9 cellular contexts compared by ENCODE assay signal in the genomic region with DNA sequence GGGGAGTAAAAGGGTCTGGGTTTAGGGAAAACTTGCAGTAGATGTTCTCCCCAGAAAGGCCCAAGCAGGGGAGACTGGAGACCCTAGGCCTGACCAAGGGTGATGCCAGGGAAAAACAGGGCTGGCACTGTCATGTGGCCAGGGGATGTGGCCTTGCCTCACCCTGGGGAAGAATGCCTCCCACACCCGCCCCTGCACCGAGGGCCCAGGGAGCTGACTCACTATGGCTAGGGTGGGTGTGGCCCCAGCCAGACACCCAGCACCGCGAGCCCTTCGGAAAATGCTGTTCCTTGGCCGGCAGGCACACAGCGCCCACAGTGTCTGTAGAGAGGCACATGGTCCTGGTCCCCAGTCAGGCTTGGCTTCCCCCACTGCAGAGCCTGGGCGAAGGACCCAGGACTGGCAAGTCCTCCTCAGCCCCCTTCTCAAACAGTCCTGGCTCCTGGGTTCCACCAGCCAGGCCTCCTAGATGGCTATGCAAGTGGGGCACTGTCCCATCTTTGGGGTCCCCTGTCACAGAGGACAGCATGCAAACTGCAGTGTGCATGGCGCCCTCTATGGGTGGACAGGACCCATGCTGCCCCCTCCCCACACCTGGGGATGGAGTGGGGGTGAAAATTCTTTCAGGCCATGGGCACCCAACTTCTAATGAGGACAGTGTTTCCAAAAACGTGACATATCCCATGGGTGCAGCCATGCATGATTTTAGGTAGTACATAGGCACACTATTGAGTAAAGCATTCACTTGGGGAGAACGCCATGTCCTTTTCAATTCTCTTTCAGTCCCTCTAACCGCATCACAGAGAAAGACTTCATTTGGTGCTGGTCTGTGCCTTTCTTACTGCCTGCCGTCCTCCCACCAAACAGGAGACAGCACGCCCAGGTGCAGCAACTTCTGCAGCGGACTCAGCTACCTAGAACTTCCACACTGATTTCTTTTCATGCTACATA. TPM values are rescaled to one million over a fixed set of nuclear protein-coding genes. Genes with fewer than 3 reads are reported as not detected.
DNase-seq lines count a peak whose midpoint lies in the region; ATAC-seq and TF ChIP-seq lines count a peak whose summit lies in the region.
"Had no signal": no experiment of that assay in that cellular context is flagged by ENCODE, and none has a peak within 500 bp of the region (broad histone marks: within the 10 kb centered on the region; RNA-seq: fewer than 3 reads in every experiment).

No MANE protein-coding gene starts in this region.

- no peaks in the 10 kb centered on the region for H3K9me3 Mint-ChIP-seq in activated T-helper 17 cell treated with anti-CD3 and anti-CD28 coated beads, Interleukin-2, amount 50 U/mL, for 72 hours

- no peaks in the 10 kb centered on the region for H3K27me3 Mint-ChIP-seq in activated T-helper 17 cell treated with anti-CD3 and anti-CD28 coated beads, Interleukin-2, amount 50 U/mL, for 72 hours

- WGBS in ovary, 3 donors = 78 to 90% (median 84%) methylated on average over 14 to 15 of the region's 15 CpGs

- DNase-seq in Daoy (ENCODE audit: low read depth) (peak; percentile 95), kidney glomerular epithelial cell (lab: John Stamatoyannopoulos, UW) (peak; percentile 30), Ammon's horn (ENCODE audit: low spot score) (no peak), ovary (no peak)

- H3K9ac ChIP-seq in HUES6 (ENCODE audit: low read length) = peak overlapping the region; percentile 35

- H3K27me3 ChIP-seq in HUES6 (ENCODE audit: control insufficient read depth, insufficient read depth, low read length) (no peaks in the 10 kb centered on the region), ovary (no peaks in the 10 kb centered on the region)
- H3K27me3 ChIP-seq: vagina had no signal

- H3K4me1 ChIP-seq in HUES6 (ENCODE audit: control insufficient read depth, insufficient read depth, low read length) (peaks cover 9% of the 10 kb centered on the region; the same call in 1 of the 2 replicates), ovary (ENCODE audit: insufficient read depth) (no peaks in the 10 kb centered on the region)

- no peaks in the 10 kb centered on the region for H3K9me3 ChIP-seq in HUES6 (ENCODE audit: control insufficient read depth, insufficient read depth, low read depth, low read length)
- no peaks in the 10 kb centered on the region for H3K9me3 ChIP-seq in ovary
- H3K9me3 ChIP-seq: vagina had no signal

- H3K4me1 Mint-ChIP-seq in activated T-helper 17 cell treated with anti-CD3 and anti-CD28 coated beads, Interleukin-2, amount 50 U/mL, for 72 hours = peaks cover 4% of the 10 kb centered on the region

- H3K4me3 ChIP-seq in HUES6 (ENCODE audit: low read depth, low read length) (no peak overlapping the region), ovary (no peak overlapping the region)
- H3K4me3 ChIP-seq: vagina had no signal

- no peak overlapping the region for H3K27ac Mint-ChIP-seq in activated T-helper 17 cell treated with anti-CD3 and anti-CD28 coated beads, Interleukin-2, amount 50 U/mL, for 72 hours

- H3K36me3 ChIP-seq in HUES6 (ENCODE audit: control insufficient read depth, insufficient read depth, low read length) = no peaks in the 10 kb centered on the region
- no peaks in the 10 kb centered on the region for H3K36me3 ChIP-seq in ovary
- H3K36me3 ChIP-seq: vagina had no signal

- no peak overlapping the region for H3K4me3 Mint-ChIP-seq in activated T-helper 17 cell treated with anti-CD3 and anti-CD28 coated beads, Interleukin-2, amount 50 U/mL, for 72 hours

- no peak for TF ChIP-seq EP300 in ovary (IDR thresholded peaks at IDR 0.05)

- peak; percentile 64 for ATAC-seq in activated T-helper 17 cell treated with anti-CD3 and anti-CD28 coated beads, Interleukin-2, amount 50 U/mL, for 72 hours (replicated peaks)
- ATAC-seq in GM18873 (IDR thresholded peaks at IDR 0.05; ENCODE audit: low FRiP score, unreplicated experiment) = no peak
- no peak for ATAC-seq in GM19328 (IDR thresholded peaks at IDR 0.05; ENCODE audit: unreplicated experiment)

- TF ChIP-seq CTCF in ovary (IDR thresholded peaks at IDR 0.05) = no peak

- intact Hi-C loops in ovary (cut with DNase I) = no loop called here

- TF ChIP-seq POLR2A in ovary (IDR thresholded peaks at IDR 0.05) = no peak

- H3K36me3 Mint-ChIP-seq in activated T-helper 17 cell treated with anti-CD3 and anti-CD28 coated beads, Interleukin-2, amount 50 U/mL, for 72 hours (ENCODE audit: low read depth) = no peaks in the 10 kb centered on the region

- H3K27ac ChIP-seq in HUES6 (ENCODE audit: low read depth, low read length) = no peak overlapping the region
- no peak overlapping the region for H3K27ac ChIP-seq in ovary
- H3K27ac ChIP-seq: vagina had no signal

RNA-seq across cellular contexts. Expression of gene TMPRSS5, which starts 15.2 kb away (rescaled TPM):
- total RNA-seq in Daoy (2014; rRNA removed; shearing (Covaris generic)) = 0.69 TPM in 1 of 2 replicates, not detected in the other
- under 1 TPM; 0.52 to 0.95 TPM for total RNA-seq in activated T-helper 17 cell treated with anti-CD3 and anti-CD28 coated beads, Interleukin-2, amount 50 U/mL, for 72 hours
- 1 to 10 TPM in 1 of 7 donors, under 1 TPM in 5, not detected in 1; 0.60 to 1.1 (median 0.84) TPM for total RNA-seq in ovary
- under 1 TPM in 1 of 2 donors, not detected in 1; 0.27 TPM for polyA plus RNA-seq in ovary
- total RNA-seq: vagina had no signal

Comparison
In these comparisons a context has a peak if more than half of its experiments do, and no peak if none do; other contexts are left out.
1. DNase-seq: peak in Daoy (single experiment) and kidney glomerular epithelial cell (single experiment); none in Ammon's horn (single experiment) and ovary (0 of 5).